ENCODE assay signal across 8 cellular contexts in the genomic region with DNA sequence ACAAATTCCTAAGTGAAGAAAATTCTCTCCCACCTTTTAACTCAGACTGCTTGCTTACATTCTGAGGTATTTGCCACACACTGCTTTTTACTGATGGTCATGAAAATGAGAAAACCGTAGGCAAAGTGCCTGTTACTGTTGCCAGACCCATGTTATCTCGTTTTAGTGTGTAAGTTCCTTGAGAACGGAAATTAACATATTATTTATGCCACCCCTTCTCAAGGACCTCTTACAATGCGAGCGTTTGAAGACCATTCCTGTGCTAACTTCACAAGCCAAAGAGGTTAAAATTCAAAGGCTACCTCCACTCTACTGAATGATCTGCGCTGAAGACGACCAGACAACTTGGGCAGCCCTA. TPM values are rescaled to one million over a fixed set of nuclear protein-coding genes. Genes with fewer than 3 reads are reported as not detected.
DNase-seq lines count a peak whose midpoint lies in the region; ATAC-seq, FAIRE-seq and TF ChIP-seq lines count a peak whose summit lies in the region.

No MANE protein-coding gene starts in this region.

- FAIRE-seq in GM19239 (lab: Jason Lieb, UNC) = no peak

- peak overlapping the region; percentile 92 for H3K27ac Mint-ChIP-seq in activated CD4-positive, alpha-beta T cell treated with anti-CD3 and anti-CD28 coated beads for 36 hours
- H3K27ac Mint-ChIP-seq in activated naive CD8-positive, alpha-beta T cell = peak overlapping the region; percentile 100

- intact Hi-C loops in activated CD4-positive, alpha-beta T cell treated with anti-CD3 and anti-CD28 coated beads for 36 hours (cut with DNase I, micrococcal nuclease) = no loop called here

- peak overlapping the region; percentile 88 for H3K4me3 Mint-ChIP-seq in activated CD4-positive, alpha-beta T cell treated with anti-CD3 and anti-CD28 coated beads for 36 hours
- peak overlapping the region; percentile 99 for H3K4me3 Mint-ChIP-seq in activated naive CD8-positive, alpha-beta T cell

- H3K27me3 Mint-ChIP-seq in activated CD4-positive, alpha-beta T cell treated with anti-CD3 and anti-CD28 coated beads for 36 hours = no peaks in the 10 kb centered on the region
- no peaks in the 10 kb centered on the region for H3K27me3 Mint-ChIP-seq in activated naive CD8-positive, alpha-beta T cell

- H3K9me3 Mint-ChIP-seq in activated CD4-positive, alpha-beta T cell treated with anti-CD3 and anti-CD28 coated beads for 36 hours (ENCODE audit: low read depth) = no peaks in the 10 kb centered on the region
- no peaks in the 10 kb centered on the region for H3K9me3 Mint-ChIP-seq in activated naive CD8-positive, alpha-beta T cell (ENCODE audit: low read depth)

- peaks cover 2% of the 10 kb centered on the region for H3K36me3 Mint-ChIP-seq in activated CD4-positive, alpha-beta T cell treated with anti-CD3 and anti-CD28 coated beads for 36 hours (ENCODE audit: low read depth)
- no peaks in the 10 kb centered on the region for H3K36me3 Mint-ChIP-seq in activated naive CD8-positive, alpha-beta T cell

- ATAC-seq in activated CD4-positive, alpha-beta T cell treated with anti-CD3 and anti-CD28 coated beads for 36 hours = no peak
- no peak for ATAC-seq in thoracic aorta (ENCODE audit: insufficient number of reproducible peaks, low FRiP score, low read depth)
- no peak for ATAC-seq in HG03342 (IDR thresholded peaks at IDR 0.05; ENCODE audit: unreplicated experiment)

- no peak for TF ChIP-seq CTCF in thoracic aorta (IDR thresholded peaks at IDR 0.05)

- H3K4me1 Mint-ChIP-seq in activated CD4-positive, alpha-beta T cell treated with anti-CD3 and anti-CD28 coated beads for 36 hours = peaks cover 34% of the 10 kb centered on the region
- peaks cover 48% of the 10 kb centered on the region for H3K4me1 Mint-ChIP-seq in activated naive CD8-positive, alpha-beta T cell (ENCODE audit: low read depth)

- H3K36me3 ChIP-seq in thoracic aorta = no peaks in the 10 kb centered on the region

- POLR2A ChIA-PET in activated CD4-positive, alpha-beta T cell treated with anti-CD3 and anti-CD28 coated beads for 36 hours (lab: Charles Lee) = interaction anchor here (0.6 to 1.0 kb wide), 4 partner anchors 9 to 145 kb away, joined by 3 to 6 read pairs (median 4); no protein-coding TSS in a partner anchor

- H3K4me1 ChIP-seq in thoracic aorta (ENCODE audit: control insufficient read depth in 1 of 2, low read depth in 2 of 2) = peaks cover 18 to 25% of the 10 kb centered on the region in 2 donors

- H3K27me3 ChIP-seq in layer of hippocampus (ENCODE audit: control insufficient read depth, insufficient read depth, low read length) = no peaks in the 10 kb centered on the region
- no peaks in the 10 kb centered on the region for H3K27me3 ChIP-seq in thoracic aorta (replicated peaks; ENCODE audit: insufficient read depth)

- CTCF ChIA-PET in activated CD4-positive, alpha-beta T cell treated with anti-CD3 and anti-CD28 coated beads for 36 hours (lab: Charles Lee) = interaction anchor here (0.6 to 2.1 kb wide), 9 partner anchors 11 to 223 kb away, joined by 3 to 7 read pairs (median 3); partner anchors contain the start of gene FBXO28

- H3K27ac ChIP-seq in layer of hippocampus (ENCODE audit: low read depth, low read length) (peak overlapping the region; percentile 97), thoracic aorta (peak overlapping the region; percentile 80 to 94)

- DNase-seq in activated CD4-positive, alpha-beta T cell treated with anti-CD3 and anti-CD28 coated beads for 36 hours = no peak
- no peak for DNase-seq in activated CD4-positive, alpha-beta T cell treated with anti-CD3 and anti-CD28 coated beads for 48 hours
- DNase-seq in thoracic aorta (ENCODE audit: low spot score) (no peak), occipital lobe (lab: John Stamatoyannopoulos, UW) (no peak), GM19239 (ENCODE audit: insufficient read length, low spot score) (no peak)

- H3K9me3 ChIP-seq in thoracic aorta = no peaks in the 10 kb centered on the region

- peak overlapping the region; percentile 85 for H3K4me3 ChIP-seq in thoracic aorta

RNA-seq across cellular contexts. Expression of gene NVL, which starts 0.5 kb away (rescaled TPM):
- 10 to 100 TPM; 34.2 to 44.1 TPM for total RNA-seq in activated CD4-positive, alpha-beta T cell treated with anti-CD3 and anti-CD28 coated beads for 36 hours
- 10 to 100 TPM; 11.6 to 30.7 TPM for total RNA-seq in thoracic aorta
- total RNA-seq in occipital lobe = 36.0 TPM

RNA-seq across cellular contexts. Expression of gene CNIH4, which starts 27.2 kb away (rescaled TPM):
- 10 to 100 TPM; 29.9 to 49.6 TPM for total RNA-seq in activated CD4-positive, alpha-beta T cell treated with anti-CD3 and anti-CD28 coated beads for 36 hours
- total RNA-seq in thoracic aorta = 10 to 100 TPM; 31.0 to 55.5 TPM
- 34.2 TPM for total RNA-seq in occipital lobe
